In genomic region chr3:184015381-184016019, GRCh38 we compare ENCODE assay signal across 12 cellular contexts. TPM values are rescaled to one million over a fixed set of nuclear protein-coding genes. Genes with fewer than 3 reads are reported as not detected.
DNase-seq lines count a peak whose midpoint lies in the region; TF ChIP-seq lines count a peak whose summit lies in the region.
"Had no signal": no experiment of that assay in that cellular context is flagged by ENCODE, and none has a peak within 500 bp of the region (broad histone marks: within the 10 kb centered on the region; RNA-seq: fewer than 3 reads in every experiment).

No MANE protein-coding gene starts in this region.

- WGBS in H9 (ENCODE audit: extremely low coverage, insufficient read length, low lambda C conversion rate): no CpG with 5 or more reads among the region's 10 CpGs
- 87% methylated on average over 10 of the region's 10 CpGs for WGBS in lower leg skin, 2 donors
- WGBS in spleen, 5 donors: 91 to 94% (median 93%) methylated on average over 10 of the region's 10 CpGs

- H2BK120ac ChIP-seq in H9 (ENCODE audit: low read depth, low read length, poor library complexity, severe bottlenecking): no peak overlapping the region

- DNase-seq in H9 (no peak), NCI-H82 treated with DMSO at 0.1 percent for 48 hours (lab: John Stamatoyannopoulos, UW; ENCODE audit: unreplicated experiment) (peak; percentile 96), neural crest cell (ENCODE audit: low read depth, low spot score) (no peak), cortex of kidney (lab: John Stamatoyannopoulos, UW) (no peak), lower leg skin (ENCODE audit: low spot score in 2 of 2) (no peak), midbrain (lab: John Stamatoyannopoulos, UW) (no peak), spleen (no peak)
- DNase-seq: activated B cell treated with CpG ODN at 0.5 μM for 24 hours; brain microvascular endothelial cell; stimulated activated CD4-positive, alpha-beta T cell treated with anti-CD3 and anti-CD28 coated beads, Interleukin-4, amount 100 ng/mL, for 1 hour had no signal

- H3K4me3 ChIP-seq in lower leg skin (ENCODE audit: low read depth, poor library complexity, severe bottlenecking): no peak overlapping the region
- H3K4me3 ChIP-seq in spleen: peak overlapping the region in 3 of 8 donors; percentile 2 to 96 (median 75)

- no peak overlapping the region for H3K18ac ChIP-seq in H9 (ENCODE audit: insufficient read length, low read depth, low read length)

- H3K9ac ChIP-seq in H9 (ENCODE audit: extremely low read depth, insufficient read length, low read length): no peak overlapping the region

- H3K27ac ChIP-seq in H9 (ENCODE audit: insufficient read length, low read depth, low read length) (no peak overlapping the region), spleen (peak overlapping the region in 1 of 8 donors; percentile 85)
- H3K27ac ChIP-seq: brain microvascular endothelial cell had no signal

- H3K14ac ChIP-seq in H9 (ENCODE audit: insufficient read depth, low read length): no peak overlapping the region

- H3K9me3 ChIP-seq in H9 (ENCODE audit: control insufficient read depth, low read depth, low read length) (no peaks in the 10 kb centered on the region), spleen (no peaks in the 10 kb centered on the region)

- no peak overlapping the region for H3T11ph ChIP-seq in H9 (ENCODE audit: low read length)

- TF ChIP-seq POLR2A in lower leg skin (IDR thresholded peaks at IDR 0.05) (no peak), spleen (IDR thresholded peaks at IDR 0.05) (no peak)

- peaks cover 7% of the 10 kb centered on the region; the same call in 1 of the 2 replicates for H3K79me2 ChIP-seq in H9 (ENCODE audit: insufficient read depth, low read length)

- peaks cover 4% of the 10 kb centered on the region for H3K23me2 ChIP-seq in H9 (ENCODE audit: insufficient read length, low read depth, low read length, poor library complexity, severe bottlenecking)

- no peaks in the 10 kb centered on the region for H4K20me1 ChIP-seq in H9 (ENCODE audit: control insufficient read depth, insufficient read depth, insufficient read length)

- H3K27me3 Mint-ChIP-seq in H9 (ENCODE audit: low read depth): peaks cover 3% of the 10 kb centered on the region; the same call in 1 of the 2 replicates
- H3K27me3 Mint-ChIP-seq in dendritic cell treated with granulocyte-macrophage colony-stimulating factor and Interleukin-4, amounts not matched to agents 40 ng/mL and 50 ng/mL, for 4 days: peaks cover 3% of the 10 kb centered on the region
- H3K27me3 Mint-ChIP-seq in neural crest cell (ENCODE audit: low read depth): no peaks in the 10 kb centered on the region

- H3K4me3 Mint-ChIP-seq in H9: peak overlapping the region; percentile 97 to 99
- peak overlapping the region; percentile 98 for H3K4me3 Mint-ChIP-seq in dendritic cell treated with granulocyte-macrophage colony-stimulating factor and Interleukin-4, amounts not matched to agents 40 ng/mL and 50 ng/mL, for 4 days
- peak overlapping the region; percentile 87 for H3K4me3 Mint-ChIP-seq in neural crest cell

- intact Hi-C loops in dendritic cell treated with granulocyte-macrophage colony-stimulating factor and Interleukin-4, amounts not matched to agents 40 ng/mL and 50 ng/mL, for 4 days (cut with micrococcal nuclease): loop anchor here (2.0 to 5.0 kb wide), 4 partner anchors 38 to 237 kb away; no protein-coding TSS in a partner anchor
- intact Hi-C loops in lower leg skin (cut with DNase I; ENCODE audit: low total_unique reads): loop anchor here (5.0 kb wide), 2 partner anchors 103 to 118 kb away; no protein-coding TSS in a partner anchor
- intact Hi-C loops in spleen (cut with DNase I; ENCODE audit: low total_unique reads): loop anchor here (5.0 kb wide), 1 partner anchor 118 kb away; no protein-coding TSS in a partner anchor

- no peak overlapping the region for H3K4ac ChIP-seq in H9 (ENCODE audit: low read depth, low read length)

- H2BK15ac ChIP-seq in H9 (ENCODE audit: low read depth, low read length): no peak overlapping the region

- H3K56ac ChIP-seq in H9 (ENCODE audit: insufficient read length, low read depth, low read length): no peak overlapping the region

- no peak overlapping the region for H3K23ac ChIP-seq in H9 (ENCODE audit: insufficient read length, low read depth, low read length)

- H2AK5ac ChIP-seq in H9 (ENCODE audit: insufficient read length, low read length): no peak overlapping the region

- H4K91ac ChIP-seq in H9 (ENCODE audit: insufficient read length, low read depth, low read length): no peak overlapping the region

- peaks cover 24 to 25% of the 10 kb centered on the region in 2 experiments for H3K4me1 Mint-ChIP-seq in H9
- peaks cover 47% of the 10 kb centered on the region for H3K4me1 Mint-ChIP-seq in dendritic cell treated with granulocyte-macrophage colony-stimulating factor and Interleukin-4, amounts not matched to agents 40 ng/mL and 50 ng/mL, for 4 days (ENCODE audit: low read depth)
- H3K4me1 Mint-ChIP-seq in neural crest cell: peaks cover 35% of the 10 kb centered on the region

- H2BK5ac ChIP-seq in H9 (ENCODE audit: insufficient read length, low read length): no peak overlapping the region

- TF ChIP-seq CTCF in H9 (conservative IDR thresholded peaks at IDR 0.05) (no peak), neural crest cell (conservative IDR thresholded peaks at IDR 0.05) (no peak), lower leg skin (IDR thresholded peaks at IDR 0.05) (no peak), spleen (IDR thresholded peaks at IDR 0.05 in 8 of 11, conservative IDR thresholded peaks at IDR 0.05 in 3 of 11) (no peak)

- no peaks in the 10 kb centered on the region; a peak in 1 of 5 replicates for H3K9me3 Mint-ChIP-seq in H9
- no peaks in the 10 kb centered on the region for H3K9me3 Mint-ChIP-seq in dendritic cell treated with granulocyte-macrophage colony-stimulating factor and Interleukin-4, amounts not matched to agents 40 ng/mL and 50 ng/mL, for 4 days
- no peaks in the 10 kb centered on the region for H3K9me3 Mint-ChIP-seq in neural crest cell
- H3K9me3 Mint-ChIP-seq: activated B cell treated with CpG ODN at 0.5 μM for 24 hours had no signal

- no peak overlapping the region for H4K5ac ChIP-seq in H9 (ENCODE audit: insufficient read length, low read depth, low read length)

- H3K27me3 ChIP-seq in H9 (ENCODE audit: insufficient read depth, low read length) (no peaks in the 10 kb centered on the region), spleen (replicated peaks in 1 of 7) (no peaks in the 10 kb centered on the region)
- H3K27me3 ChIP-seq: brain microvascular endothelial cell had no signal

- peaks cover 0 to 39% (median 16%) of the 10 kb centered on the region in 6 donors for H3K36me3 ChIP-seq in spleen

- H3K4me1 ChIP-seq in H9 (ENCODE audit: insufficient read depth, low read length) (peaks cover 5% of the 10 kb centered on the region; the same call in 1 of the 2 replicates), spleen (peaks cover 0 to 36% (median 20%) of the 10 kb centered on the region in 6 donors)

- no peak overlapping the region for H4K8ac ChIP-seq in H9 (replicated peaks; ENCODE audit: insufficient read length, low read depth, low read length)

- H2BK12ac ChIP-seq in H9 (ENCODE audit: insufficient read length, low read depth, low read length): no peak overlapping the region

- H2BK20ac ChIP-seq in H9 (ENCODE audit: low read depth, low read length, poor library complexity, severe bottlenecking): no peak overlapping the region

- no peak overlapping the region; a peak in 1 of 7 replicates for H3K27ac Mint-ChIP-seq in H9
- H3K27ac Mint-ChIP-seq in dendritic cell treated with granulocyte-macrophage colony-stimulating factor and Interleukin-4, amounts not matched to agents 40 ng/mL and 50 ng/mL, for 4 days: peak overlapping the region; percentile 94
- no peak overlapping the region for H3K27ac Mint-ChIP-seq in neural crest cell (ENCODE audit: unreplicated experiment)
- H3K27ac Mint-ChIP-seq: activated B cell treated with CpG ODN at 0.5 μM for 24 hours had no signal

- no peaks in the 10 kb centered on the region for H3K79me1 ChIP-seq in H9 (ENCODE audit: insufficient read depth, low read depth, low read length, poor library complexity, severe bottlenecking)

- H3K4me2 ChIP-seq in H9 (ENCODE audit: insufficient read depth, insufficient read length, low read length): no peak overlapping the region

- H3K36me3 Mint-ChIP-seq in H9 (ENCODE audit: insufficient read depth in 1 of 3, low read depth in 3 of 3) (peaks cover 20 to 27% (median 24%) of the 10 kb centered on the region in 3 experiments), neural crest cell (ENCODE audit: low read depth) (peaks cover 8% of the 10 kb centered on the region)
- peaks cover 70% of the 10 kb centered on the region for H3K36me3 Mint-ChIP-seq in dendritic cell treated with granulocyte-macrophage colony-stimulating factor and Interleukin-4, amounts not matched to agents 40 ng/mL and 50 ng/mL, for 4 days (ENCODE audit: low read depth)

- no peak overlapping the region for H2AFZ ChIP-seq in H9 (ENCODE audit: low read length)

RNA-seq across cellular contexts. Expression of gene ABCC5, which starts 2.2 kb away (rescaled TPM):
- total RNA-seq in H9 (2021): 32.5 and 37.6 TPM in 2 replicates
- 47.3 and 50.9 TPM in 2 replicates for total RNA-seq in neural crest cell
- 10 to 100 TPM in 3 of 4 donors, 1 to 10 TPM in 1; 8.9 to 14.3 (median 11.9) TPM for total RNA-seq in lower leg skin
- total RNA-seq in spleen: 100 to 1,000 TPM in 1 of 7 donors, 10 to 100 TPM in 6; 44.4 to 112 (median 71.9) TPM
- polyA plus RNA-seq in spleen: 10 to 100 TPM; 19.6 to 33.5 (median 25.8) TPM

RNA-seq across cellular contexts. Expression of gene HTR3D, which starts 16.0 kb away (rescaled TPM):
- total RNA-seq in H9 (2021) (not detected in 2 replicates), neural crest cell (not detected in 2 replicates), lower leg skin (not detected), spleen (not detected)
- polyA plus RNA-seq in spleen: not detected
- total RNA-seq: activated B cell treated with CpG ODN at 0.5 μM for 24 hours, LHCN-M2 had no signal

RNA-seq across cellular contexts. Expression of gene HTR3C, which starts 37.3 kb away (rescaled TPM):
- total RNA-seq in H9 (2021): not detected in 2 replicates
- not detected in 2 replicates for total RNA-seq in neural crest cell
- total RNA-seq in lower leg skin: not detected
- not detected for total RNA-seq in spleen
- polyA plus RNA-seq in spleen: not detected
- total RNA-seq: activated B cell treated with CpG ODN at 0.5 μM for 24 hours, LHCN-M2 had no signal
